Comparison of ENCODE assay signal across 1 cellular context in genomic region chr4:10099521-10100325, GRCh38.
TF ChIP-seq lines count a peak whose summit lies in the region.

No MANE protein-coding gene starts in this region.

TF ChIP-seq in K562, 482 proteins besides CTCF, POLR2A, EP300 and RAD21 (continued from another document):
- TF ChIP-seq THRB (CRISPR knock-in tag; conservative IDR thresholded peaks at IDR 0.05), result no peak
- no peak for TF ChIP-seq VEZF1 (CRISPR knock-in tag; IDR thresholded peaks at IDR 0.05)
- TF ChIP-seq ZBTB2 (IDR thresholded peaks at IDR 0.05), result no peak
- no peak for TF ChIP-seq KHSRP (IDR thresholded peaks at IDR 0.05)
